Comparison of ENCODE assay signal across 1 cellular context in genomic region chr1:26142165-26142564, GRCh38.
TF ChIP-seq lines count a peak whose summit lies in the region.

No MANE protein-coding gene starts in this region.

TF ChIP-seq in SK-N-SH treated with all-trans-retinoic acid at 6 μM for 48 hours, 23 proteins besides CTCF, POLR2A, EP300 and RAD21:
- no peak for TF ChIP-seq TOX (CRISPR knock-in tag; IDR thresholded peaks at IDR 0.05; ENCODE audit: borderline replicate concordance)
- no peak for TF ChIP-seq ARNTL (CRISPR knock-in tag; IDR thresholded peaks at IDR 0.05; ENCODE audit: borderline replicate concordance, low read depth)
- TF ChIP-seq ISL1 (CRISPR knock-in tag; IDR thresholded peaks at IDR 0.05): no peak
- TF ChIP-seq CSRNP3 (CRISPR knock-in tag; IDR thresholded peaks at IDR 0.05): no peak
- TF ChIP-seq ZNF8 (CRISPR knock-in tag; IDR thresholded peaks at IDR 0.05): no peak
- TF ChIP-seq, protein P1, sequence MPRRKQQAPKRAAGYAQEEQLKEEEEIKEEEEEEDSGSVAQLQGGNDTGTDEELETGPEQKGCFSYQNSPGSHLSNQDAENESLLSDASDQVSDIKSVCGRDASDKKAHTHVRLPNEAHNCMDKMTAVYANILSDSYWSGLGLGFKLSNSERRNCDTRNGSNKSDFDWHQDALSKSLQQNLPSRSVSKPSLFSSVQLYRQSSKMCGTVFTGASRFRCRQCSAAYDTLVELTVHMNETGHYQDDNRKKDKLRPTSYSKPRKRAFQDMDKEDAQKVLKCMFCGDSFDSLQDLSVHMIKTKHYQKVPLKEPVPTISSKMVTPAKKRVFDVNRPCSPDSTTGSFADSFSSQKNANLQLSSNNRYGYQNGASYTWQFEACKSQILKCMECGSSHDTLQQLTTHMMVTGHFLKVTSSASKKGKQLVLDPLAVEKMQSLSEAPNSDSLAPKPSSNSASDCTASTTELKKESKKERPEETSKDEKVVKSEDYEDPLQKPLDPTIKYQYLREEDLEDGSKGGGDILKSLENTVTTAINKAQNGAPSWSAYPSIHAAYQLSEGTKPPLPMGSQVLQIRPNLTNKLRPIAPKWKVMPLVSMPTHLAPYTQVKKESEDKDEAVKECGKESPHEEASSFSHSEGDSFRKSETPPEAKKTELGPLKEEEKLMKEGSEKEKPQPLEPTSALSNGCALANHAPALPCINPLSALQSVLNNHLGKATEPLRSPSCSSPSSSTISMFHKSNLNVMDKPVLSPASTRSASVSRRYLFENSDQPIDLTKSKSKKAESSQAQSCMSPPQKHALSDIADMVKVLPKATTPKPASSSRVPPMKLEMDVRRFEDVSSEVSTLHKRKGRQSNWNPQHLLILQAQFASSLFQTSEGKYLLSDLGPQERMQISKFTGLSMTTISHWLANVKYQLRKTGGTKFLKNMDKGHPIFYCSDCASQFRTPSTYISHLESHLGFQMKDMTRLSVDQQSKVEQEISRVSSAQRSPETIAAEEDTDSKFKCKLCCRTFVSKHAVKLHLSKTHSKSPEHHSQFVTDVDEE (CRISPR knock-in tag; IDR thresholded peaks at IDR 0.05): no peak
- no peak for TF ChIP-seq RARB (CRISPR knock-in tag; IDR thresholded peaks at IDR 0.05)
- TF ChIP-seq TCF4 (CRISPR knock-in tag; IDR thresholded peaks at IDR 0.05; ENCODE audit: borderline replicate concordance): no peak
- TF ChIP-seq BACH2 (CRISPR knock-in tag; IDR thresholded peaks at IDR 0.05; ENCODE audit: borderline replicate concordance): no peak
- no peak for TF ChIP-seq GLIS3 (CRISPR knock-in tag; IDR thresholded peaks at IDR 0.05)
- no peak for TF ChIP-seq OSR1 (CRISPR knock-in tag; IDR thresholded peaks at IDR 0.05)
- TF ChIP-seq ZC3H10 (CRISPR knock-in tag; IDR thresholded peaks at IDR 0.05): no peak
- TF ChIP-seq POU6F1 (CRISPR knock-in tag; IDR thresholded peaks at IDR 0.05; ENCODE audit: borderline replicate concordance, low read depth): no peak
- TF ChIP-seq PPARA (CRISPR knock-in tag; IDR thresholded peaks at IDR 0.05; ENCODE audit: borderline replicate concordance): no peak
- no peak for TF ChIP-seq ZFP30 (CRISPR knock-in tag; IDR thresholded peaks at IDR 0.05)
- TF ChIP-seq ZNF565 (CRISPR knock-in tag; conservative IDR thresholded peaks at IDR 0.05; ENCODE audit: low read depth): no peak
- TF ChIP-seq SNAI2 (CRISPR knock-in tag; IDR thresholded peaks at IDR 0.05): no peak
- TF ChIP-seq CSDC2 (CRISPR knock-in tag; IDR thresholded peaks at IDR 0.05): no peak
TF ChIP-seq in SK-N-SH treated with all-trans-retinoic acid at 6 μM for 48 hours: peak in this region for 0.
